ENCODE assay signal across 7 cellular contexts in the genomic region with DNA sequence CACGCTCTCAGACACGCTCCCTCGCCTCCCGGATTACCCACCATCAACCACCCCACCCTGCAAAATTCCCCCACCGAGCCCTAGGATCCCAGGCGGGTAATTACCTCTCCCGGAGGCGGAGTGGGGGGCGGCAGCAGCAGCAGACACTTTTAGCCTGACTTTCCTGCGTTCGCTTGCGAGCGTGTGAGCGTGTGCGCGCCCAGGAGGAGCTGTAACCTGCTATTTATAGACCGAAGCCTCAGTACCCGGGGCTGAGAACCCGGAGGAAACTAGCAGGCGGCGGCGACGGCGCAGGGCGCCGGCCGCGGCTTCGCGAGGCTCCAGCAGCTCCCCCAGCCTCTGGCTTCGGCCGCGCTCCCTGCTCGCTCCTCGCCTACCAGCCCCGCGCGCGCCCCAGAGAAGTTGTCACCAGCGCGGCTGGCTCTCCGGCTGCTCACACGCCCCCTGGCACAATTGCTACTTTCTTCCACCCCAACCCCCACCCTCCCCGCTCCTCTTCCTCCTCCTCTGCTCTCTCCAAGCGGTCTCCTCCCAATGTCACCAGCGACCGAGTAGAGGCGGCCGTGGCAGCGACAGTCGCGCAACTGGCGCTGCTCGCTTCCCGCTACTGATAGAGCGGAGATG. TPM values are rescaled to one million over a fixed set of nuclear protein-coding genes. Genes with fewer than 3 reads are reported as not detected.
DNase-seq lines count a peak whose midpoint lies in the region; ATAC-seq, FAIRE-seq and TF ChIP-seq lines count a peak whose summit lies in the region.

TSS of gene INPP4B (minus strand) at position 197 of the 624 bp plus-strand sequence.

- in situ Hi-C loops in HepG2 (cut with HindIII; ENCODE audit: extremely low pct_ligation_motif_present, low pct_unique_long_range_greater_than_20kb): loop anchor here (5.0 to 25.0 kb wide), 3 partner anchors 489 to 1684 kb away; no protein-coding TSS in a partner anchor

- no peaks in the 10 kb centered on the region for H3K79me2 ChIP-seq in HepG2 (ENCODE audit: insufficient read depth, low read length)

- CTCF ChIA-PET in HepG2 (lab: Yijun Ruan, JAX; ENCODE audit: low intra/inter-chr PET ratio, low total read pairs): no interaction called here

- ATAC-seq in GM18511 (IDR thresholded peaks at IDR 0.05; ENCODE audit: unreplicated experiment) (peak; percentile 49), HepG2 (peak; percentile 79), GM18873 (IDR thresholded peaks at IDR 0.05; ENCODE audit: low FRiP score, unreplicated experiment) (no peak)

- H3K9me3 ChIP-seq in HepG2 (ENCODE audit: low read length): no peaks in the 10 kb centered on the region

- H3K27ac ChIP-seq in HepG2 (ENCODE audit: extremely low read length, insufficient read depth, low read length): no peak within 1 kb of the TSS

- no peaks in the 10 kb centered on the region for H4K20me1 ChIP-seq in HepG2 (ENCODE audit: insufficient read depth, low read length)

- TF ChIP-seq RAD21 in HepG2 (CRISPR knock-in tag; IDR thresholded peaks at IDR 0.05): no peak

- TF ChIP-seq EP300 in HepG2 (IDR thresholded peaks at IDR 0.05; ENCODE audit: low read depth in 2 of 2, low read length in 2 of 2) (no peak), HepG2 (CRISPR knock-in tag; IDR thresholded peaks at IDR 0.05; ENCODE audit: borderline replicate concordance) (no peak)

- no peak within 1 kb of the TSS for H3K4me2 ChIP-seq in HepG2 (ENCODE audit: low read depth, low read length)

- no peak within 1 kb of the TSS for H3K9ac ChIP-seq in HepG2 (ENCODE audit: insufficient read depth, low read depth, low read length)

- 16% methylated on average over 38 of the region's 56 CpGs for WGBS in HepG2 (ENCODE audit: low lambda C conversion rate)

- TF ChIP-seq POLR2A in HepG2 (IDR thresholded peaks at IDR 0.05; ENCODE audit: insufficient read depth in 1 of 2, low read depth in 2 of 2, low read length in 2 of 2): no peak

- no peak for TF ChIP-seq CTCF in HepG2 (CRISPR knock-in tag; IDR thresholded peaks at IDR 0.05)

- H3K36me3 ChIP-seq in HepG2 (replicated peaks in 1 of 2; ENCODE audit: control insufficient read depth in 1 of 2, insufficient read depth in 2 of 2, low read length in 2 of 2): no peaks in the 10 kb centered on the region

- H2AFZ ChIP-seq in HepG2 (ENCODE audit: low read length): no peak within 1 kb of the TSS

- no peak within 1 kb of the TSS for H3K4me3 ChIP-seq in HepG2 (replicated peaks in 1 of 3; ENCODE audit: insufficient read depth in 1 of 3, low read depth in 2 of 3, low read length in 3 of 3)

- no peaks in the 10 kb centered on the region for H3K4me1 ChIP-seq in HepG2 (ENCODE audit: insufficient read depth, low read length)

- peaks cover 2 to 21% of the 10 kb centered on the region in 2 experiments; a peak in 4 of 5 replicates for H3K27me3 ChIP-seq in HepG2 (ENCODE audit: control insufficient read depth in 1 of 2, insufficient read depth in 2 of 2, low read length in 2 of 2)

- DNase-seq in Kasumi-1 (lab: John Stamatoyannopoulos, UW) (peak; percentile 42 to 47), dermis blood vessel endothelial cell (peak; percentile 46), HepG2 (ENCODE audit: low spot score) (no peak)
- DNase-seq in activated CD4-positive, alpha-beta T cell treated with anti-CD3 and anti-CD28 coated beads, Interleukin-2, amount 50 U/mL, for 1 hour: peak; percentile 42
- peak; percentile 58 for DNase-seq in stimulated activated CD4-positive, alpha-beta T cell treated with anti-CD3 and anti-CD28 coated beads, Interleukin-1b, Interleukin-23, amount 100 ng/mL, for 48 hours

- no TSS peak for BruUV-seq in HepG2 (replicated peaks; lab: Mats Ljungman, UMichigan)

- FAIRE-seq in HepG2 (lab: Jason Lieb, UNC): no peak

- intact Hi-C loops in HepG2 (cut with micrococcal nuclease; ENCODE audit: unreplicated experiment): loop anchor here (10.0 kb wide), 1 partner anchor 561 kb away; no protein-coding TSS in a partner anchor

- POLR2A ChIA-PET in HepG2 (lab: Yijun Ruan, JAX): no interaction called here

TF ChIP-seq in HepG2, 621 proteins besides CTCF, POLR2A, EP300 and RAD21:
- TF ChIP-seq HNRNPK (IDR thresholded peaks at IDR 0.05; ENCODE audit: low read depth, low read length, poor library complexity, severe bottlenecking) (peak; percentile 24), TGIF2 (CRISPR knock-in tag; IDR thresholded peaks at IDR 0.05) (no peak), HOXA5 (CRISPR knock-in tag; IDR thresholded peaks at IDR 0.05) (no peak), HNRNPLL (IDR thresholded peaks at IDR 0.05; ENCODE audit: low read depth, low read length, poor library complexity, severe bottlenecking) (peak; percentile 53), ZNF292 (CRISPR knock-in tag; IDR thresholded peaks at IDR 0.05; ENCODE audit: borderline replicate concordance, low read depth) (no peak)

RNA-seq across cellular contexts. Expression of gene INPP4B, which starts in this region (rescaled TPM):
- total RNA-seq in dermis blood vessel endothelial cell (20.9 and 43.2 TPM in 2 replicates), HepG2 (2016; rRNA removed; fragmentation: Illumina TruSeq; extraction: Trizol) (not detected in 2 replicates)
- total RNA-seq in HepG2 (2016; cell fraction: cytosol; rRNA removed; fragmentation: Illumina TruSeq; extraction: Trizol; ENCODE audit: low read depth): not detected in 2 replicates
- not detected in 2 replicates for total RNA-seq in HepG2 (2016; cell fraction: insoluble cytoplasmic fraction; rRNA removed; fragmentation: Illumina TruSeq; extraction: Trizol)
- not detected in 2 replicates for total RNA-seq in HepG2 (2016; cell fraction: membrane; rRNA removed; fragmentation: Illumina TruSeq; extraction: Trizol)
- not detected in 2 replicates for total RNA-seq in HepG2 (2016; cell fraction: nucleus; rRNA removed; fragmentation: Illumina TruSeq; extraction: Trizol)
- polyA plus RNA-seq in HepG2 (2011; rRNA removed): not detected in 2 replicates
- polyA plus RNA-seq in HepG2 (2011; cell fraction: cytosol; rRNA removed): not detected in 2 replicates
- polyA plus RNA-seq in HepG2 (2011; cell fraction: nucleus; rRNA removed): not detected in 2 replicates
- not detected in 2 replicates for polyA plus RNA-seq in HepG2 (2012)
- polyA plus RNA-seq in HepG2 (2016; cell fraction: cytosol; fragmentation: Illumina TruSeq; extraction: Trizol; ENCODE audit: low read depth): not detected in 2 replicates
- not detected in 2 replicates for polyA plus RNA-seq in HepG2 (2016; cell fraction: insoluble cytoplasmic fraction; fragmentation: Illumina TruSeq; extraction: Trizol; ENCODE audit: low read depth)
- not detected in 2 replicates for polyA plus RNA-seq in HepG2 (2016; cell fraction: membrane; fragmentation: Illumina TruSeq; extraction: Trizol; ENCODE audit: low read depth)
- not detected in 2 replicates for polyA plus RNA-seq in HepG2 (2016; cell fraction: nucleus; fragmentation: Illumina TruSeq; extraction: Trizol; ENCODE audit: insufficient read depth, low read depth)
- polyA minus RNA-seq in HepG2 (2011; rRNA and poly(A)+ RNA removed; ENCODE audit: low replicate concordance): 0.14 TPM in 1 of 2 replicates, not detected in the other
- not detected in 2 replicates for polyA minus RNA-seq in HepG2 (2011; cell fraction: cytosol; rRNA and poly(A)+ RNA removed)
- polyA minus RNA-seq in HepG2 (2011; cell fraction: nucleus; rRNA and poly(A)+ RNA removed): not detected in 2 replicates

Comparison
In these comparisons a context has a peak if more than half of its experiments do, and no peak if none do; other contexts are left out.
1. RNA of gene INPP4B (total RNA-seq): 20.9 to 43.2 TPM in dermis blood vessel endothelial cell; not detected in HepG2; every median in the first group is over 10 times any median in the second.
2. Peak in ATAC-seq in HepG2; RNA of the gene not detected or under 1 TPM.